ENCODE assay signal across 8 cellular contexts in genomic region chr9:94002316-94003140, GRCh38. TPM values are rescaled to one million over a fixed set of nuclear protein-coding genes. Genes with fewer than 3 reads are reported as not detected.
DNase-seq lines count a peak whose midpoint lies in the region; ATAC-seq and TF ChIP-seq lines count a peak whose summit lies in the region.

No MANE protein-coding gene starts in this region.

- WGBS in heart right ventricle, 2 donors: 26 to 31% methylated on average over 6 of the region's 6 CpGs
- WGBS in right cardiac atrium: 29% methylated on average over 6 of the region's 6 CpGs
- WGBS in endodermal cell (ENCODE audit: insufficient coverage in 1 of 2, insufficient read length in 1 of 2), 2 experiments: 6 to 35% methylated on average over 2 to 6 of the region's 6 CpGs
- 25 to 33% (median 27%) methylated on average over 6 of the region's 6 CpGs for WGBS in ovary, 3 donors

- no peak for TF ChIP-seq EP300 in ovary (IDR thresholded peaks at IDR 0.05)

- H3K4me3 Mint-ChIP-seq in endodermal cell (no peak overlapping the region), neural crest cell (no peak overlapping the region)

- no peak overlapping the region for H3K9ac ChIP-seq in endodermal cell (ENCODE audit: extremely low read depth, low read length, poor library complexity, severe bottlenecking)

- H3K36me3 Mint-ChIP-seq in endodermal cell (ENCODE audit: low read depth) (no peaks in the 10 kb centered on the region), neural crest cell (ENCODE audit: low read depth) (no peaks in the 10 kb centered on the region)

- DNase-seq in heart right ventricle (no peak), right cardiac atrium (no peak), MV-4-11 (lab: John Stamatoyannopoulos, UW) (peak; percentile 62), RPMI8226 (peak; percentile 57), endodermal cell (peak; percentile 81), neural crest cell (ENCODE audit: low read depth, low spot score) (peak; percentile 64), ovary (no peak), posterior vena cava (ENCODE audit: low spot score) (no peak)

- no peak overlapping the region for H3K4me3 ChIP-seq in heart right ventricle
- no peak overlapping the region for H3K4me3 ChIP-seq in right cardiac atrium (ENCODE audit: low read length)
- H3K4me3 ChIP-seq in endodermal cell (ENCODE audit: low read length): no peak overlapping the region
- no peak overlapping the region for H3K4me3 ChIP-seq in ovary

- H3K27ac Mint-ChIP-seq in endodermal cell: no peak overlapping the region
- no peak overlapping the region for H3K27ac Mint-ChIP-seq in neural crest cell (ENCODE audit: unreplicated experiment)

- peaks cover 0 to 16% (median 6%) of the 10 kb centered on the region in 7 donors for H3K27me3 ChIP-seq in heart right ventricle
- no peaks in the 10 kb centered on the region for H3K27me3 ChIP-seq in right cardiac atrium (ENCODE audit: control insufficient read depth, insufficient read depth)
- H3K27me3 ChIP-seq in endodermal cell (ENCODE audit: control insufficient read depth, insufficient read depth, low read length, poor library complexity, severe bottlenecking): no peaks in the 10 kb centered on the region
- H3K27me3 ChIP-seq in ovary: no peaks in the 10 kb centered on the region

- H3K36me3 ChIP-seq in heart right ventricle (no peaks in the 10 kb centered on the region), endodermal cell (ENCODE audit: control insufficient read depth, insufficient read depth, low read length) (no peaks in the 10 kb centered on the region), ovary (no peaks in the 10 kb centered on the region)

- H3K9me3 Mint-ChIP-seq in endodermal cell: no peaks in the 10 kb centered on the region
- no peaks in the 10 kb centered on the region for H3K9me3 Mint-ChIP-seq in neural crest cell

- H3K9me3 ChIP-seq in heart right ventricle: peaks cover 0 to 9% (median 0%) of the 10 kb centered on the region in 11 donors
- H3K9me3 ChIP-seq in right cardiac atrium (ENCODE audit: control insufficient read depth, low read length): no peaks in the 10 kb centered on the region
- H3K9me3 ChIP-seq in endodermal cell (ENCODE audit: control insufficient read depth, low read length): no peaks in the 10 kb centered on the region
- H3K9me3 ChIP-seq in ovary: no peaks in the 10 kb centered on the region

- no peak overlapping the region for H3K27ac ChIP-seq in heart right ventricle
- no peak overlapping the region for H3K27ac ChIP-seq in right cardiac atrium (ENCODE audit: low read length)
- H3K27ac ChIP-seq in endodermal cell (ENCODE audit: low read depth, low read length): no peak overlapping the region
- no peak overlapping the region for H3K27ac ChIP-seq in ovary

- intact Hi-C loops in heart right ventricle (cut with DNase I): loop anchor here in 4 of 10 donors (2.0 to 10.0 kb wide), 3 partner anchors 318 to 320 kb away; no protein-coding TSS in a partner anchor
- intact Hi-C loops in right cardiac atrium (cut with DNase I): no loop called here
- intact Hi-C loops in ovary (cut with DNase I): no loop called here
- intact Hi-C loops in posterior vena cava (cut with DNase I): no loop called here

- peak; percentile 11 to 67 (median 54) for TF ChIP-seq CTCF in heart right ventricle (IDR thresholded peaks at IDR 0.05)
- peak; percentile 86 for TF ChIP-seq CTCF in endodermal cell (conservative IDR thresholded peaks at IDR 0.05)
- TF ChIP-seq CTCF in neural crest cell (conservative IDR thresholded peaks at IDR 0.05): peak; percentile 76
- no peak for TF ChIP-seq CTCF in ovary (IDR thresholded peaks at IDR 0.05)

- H3K4me1 ChIP-seq in heart right ventricle: no peaks in the 10 kb centered on the region
- H3K4me1 ChIP-seq in right cardiac atrium (ENCODE audit: control insufficient read depth, insufficient read depth, low read length): no peaks in the 10 kb centered on the region
- H3K4me1 ChIP-seq in endodermal cell (ENCODE audit: control insufficient read depth, insufficient read depth, low read length): no peaks in the 10 kb centered on the region
- no peaks in the 10 kb centered on the region for H3K4me1 ChIP-seq in ovary (ENCODE audit: insufficient read depth)

- ATAC-seq in heart right ventricle (peak in 1 of 8 donors; percentile 37), right cardiac atrium (no peak)

- TF ChIP-seq POLR2A in ovary (IDR thresholded peaks at IDR 0.05): no peak

- H3K27me3 Mint-ChIP-seq in endodermal cell (ENCODE audit: insufficient read depth) (peaks cover 4% of the 10 kb centered on the region), neural crest cell (ENCODE audit: low read depth) (peaks cover 34% of the 10 kb centered on the region)

- H3K4me1 Mint-ChIP-seq in endodermal cell: no peaks in the 10 kb centered on the region
- H3K4me1 Mint-ChIP-seq in neural crest cell: no peaks in the 10 kb centered on the region

RNA-seq across cellular contexts. Expression of gene BARX1, which starts 47.4 kb away (rescaled TPM):
- total RNA-seq in heart right ventricle (under 1 TPM in 1 of 10 donors, not detected in 9; 0.19 TPM), right cardiac atrium (not detected), endodermal cell (under 1 TPM in 1 of 2 donors, not detected in 1; 0.35 TPM), neural crest cell (0.23 TPM in 1 of 2 replicates, not detected in the other), ovary (not detected), posterior vena cava (not detected)
- polyA plus RNA-seq in heart right ventricle (under 1 TPM in 1 of 2 donors, not detected in 1; 0.06 TPM), right cardiac atrium (not detected), ovary (under 1 TPM in 1 of 2 donors, not detected in 1; 0.07 TPM)
- 2.9 TPM for polyA plus RNA-seq in endodermal cell (2013, experiment 1 of 2)
- 2.2 TPM for polyA plus RNA-seq in endodermal cell (2013, experiment 2 of 2)

Comparison
In these comparisons a context has a peak if more than half of its experiments do, and no peak if none do; other contexts are left out.
1. DNase-seq: peak in MV-4-11 (single experiment), RPMI8226 (single experiment), endodermal cell (single experiment) and neural crest cell (single experiment); none in heart right ventricle (0 of 2), right cardiac atrium (0 of 3), ovary (0 of 5) and posterior vena cava (single experiment).
2. CTCF ChIP-seq: peak in heart right ventricle (9 of 9), endodermal cell (single experiment) and neural crest cell (single experiment); none in ovary (0 of 3).